Comparison of ENCODE assay signal across 31 cellular contexts in genomic region chr21:43207868-43208267, GRCh38. TPM values are rescaled to one million over a fixed set of nuclear protein-coding genes. Genes with fewer than 3 reads are reported as not detected.
DNase-seq lines count a peak whose midpoint lies in the region; ATAC-seq and TF ChIP-seq lines count a peak whose summit lies in the region.
"Had no signal": no experiment of that assay in that cellular context is flagged by ENCODE, and none has a peak within 500 bp of the region (broad histone marks: within the 10 kb centered on the region; RNA-seq: fewer than 3 reads in every experiment).

No MANE protein-coding gene starts in this region.

- H3K4me2 ChIP-seq in neuronal stem cell (ENCODE audit: insufficient read depth, low read length, poor library complexity, severe bottlenecking): no peak overlapping the region

- no peak overlapping the region for H3K4me3 Mint-ChIP-seq in MCF 10A (ENCODE audit: unreplicated experiment)
- H3K4me3 Mint-ChIP-seq: activated naive CD4-positive, alpha-beta T cell treated with anti-CD3 and anti-CD28 coated beads, Interleukin-2, amount 10 ng/mL, durations not matched to agents 7 days and 5 days; effector memory CD8-positive, alpha-beta T cell; stimulated activated effector memory CD8-positive, alpha-beta T cell treated with anti-CD3 and anti-CD28 coated beads, Interleukin-12 subunit alpha, Interleukin-12 subunit beta, amount 100 ng/mL, for 72 hours; T-helper 1 cell treated with Interleukin-12 subunit alpha and Interleukin-12 subunit beta and Interleukin-4 antibody, amounts not matched to agents 30 μg/mL and 1 μg/mL, for 36 hours had no signal

- H4K8ac ChIP-seq in neuronal stem cell (ENCODE audit: low read depth, low read length): peak overlapping the region; percentile 3

- H3K4ac ChIP-seq in neuronal stem cell (ENCODE audit: low read length): no peak overlapping the region

- BruUV-seq in MCF 10A (replicated peaks; lab: Mats Ljungman, UMichigan): no TSS peak

- POLR2A ChIA-PET in MCF 10A (lab: Yijun Ruan, JAX): interaction anchor here (1.3 kb wide), 1 partner anchor 10 kb away, joined by 3 read pairs; no protein-coding TSS in a partner anchor

- H3K9me3 ChIP-seq in breast epithelium (no peaks in the 10 kb centered on the region), neuronal stem cell (replicated peaks in 1 of 2; ENCODE audit: control insufficient read depth in 2 of 2, insufficient read depth in 1 of 2, low read depth in 1 of 2, low read length in 2 of 2) (peaks cover 0 to 4% of the 10 kb centered on the region in 2 donors), upper lobe of right lung (no peaks in the 10 kb centered on the region)
- H3K9me3 ChIP-seq: BE2C had no signal

- H2BK5ac ChIP-seq in neuronal stem cell (ENCODE audit: low read length): no peak overlapping the region

- ATAC-seq in upper lobe of right lung (no peak), GM18517 (IDR thresholded peaks at IDR 0.05; ENCODE audit: unreplicated experiment) (no peak), GM18867 (IDR thresholded peaks at IDR 0.05; ENCODE audit: unreplicated experiment) (no peak)
- ATAC-seq: effector memory CD8-positive, alpha-beta T cell; HepG2; left colon; stimulated activated effector memory CD8-positive, alpha-beta T cell treated with anti-CD3 and anti-CD28 coated beads, Interleukin-12 subunit alpha, Interleukin-12 subunit beta, amount 100 ng/mL, for 72 hours had no signal

- H3K27me3 ChIP-seq in breast epithelium: no peaks in the 10 kb centered on the region
- H3K27me3 ChIP-seq in neuronal stem cell (ENCODE audit: control insufficient read depth in 3 of 3, insufficient read depth in 3 of 3, low read depth in 1 of 3, low read length in 3 of 3): no peaks in the 10 kb centered on the region
- H3K27me3 ChIP-seq in upper lobe of right lung: no peaks in the 10 kb centered on the region
- H3K27me3 ChIP-seq: BE2C had no signal

- no peaks in the 10 kb centered on the region for H3K27me3 Mint-ChIP-seq in MCF 10A (ENCODE audit: insufficient read depth, unreplicated experiment)

- DNase-seq in breast epithelium (ENCODE audit: low spot score in 2 of 2) (peak; percentile 15 to 38), MCF 10A (ENCODE audit: unreplicated experiment) (no peak), coronary artery (ENCODE audit: low spot score) (peak; percentile 55), neuronal stem cell (ENCODE audit: low spot score) (no peak), upper lobe of right lung (peak; percentile 35), HuH-7.5 (ENCODE audit: low spot score) (no peak)
- DNase-seq: activated CD4-positive, alpha-beta T cell treated with anti-CD3 and anti-CD28 coated beads for 1 hour; activated naive CD4-positive, alpha-beta T cell treated with anti-CD3 and anti-CD28 coated beads, Interleukin-2, amount 10 ng/mL, durations not matched to agents 7 days and 5 days; BE2C; effector memory CD8-positive, alpha-beta T cell; GDM1; H7; mesenchymal stem cell; naive B cell; occipital lobe; stimulated activated CD4-positive, alpha-beta T cell treated with anti-CD3 and anti-CD28 coated beads, Interleukin-4, amount 100 ng/mL, for 24 hours had no signal

- H2BK120ac ChIP-seq in neuronal stem cell (ENCODE audit: low read depth, low read length): no peak overlapping the region

- no peaks in the 10 kb centered on the region for H3K4me1 Mint-ChIP-seq in MCF 10A (ENCODE audit: insufficient read depth, unreplicated experiment)
- H3K4me1 Mint-ChIP-seq: activated naive CD4-positive, alpha-beta T cell treated with anti-CD3 and anti-CD28 coated beads, Interleukin-2, amount 10 ng/mL, durations not matched to agents 7 days and 5 days; stimulated activated effector memory CD8-positive, alpha-beta T cell treated with anti-CD3 and anti-CD28 coated beads, Interleukin-12 subunit alpha, Interleukin-12 subunit beta, amount 100 ng/mL, for 72 hours had no signal

- WGBS in neuronal stem cell (ENCODE audit: extremely low coverage in 2 of 2, insufficient read length in 2 of 2, insufficient replicate concordance in 1 of 2), 2 donors: no CpG with 5 or more reads among the region's 6 CpGs

- H3K36me3 ChIP-seq in breast epithelium (no peaks in the 10 kb centered on the region), neuronal stem cell (replicated peaks in 1 of 2; ENCODE audit: control insufficient read depth in 2 of 2, insufficient read depth in 2 of 2, low read length in 2 of 2) (no peaks in the 10 kb centered on the region), upper lobe of right lung (no peaks in the 10 kb centered on the region)
- H3K36me3 ChIP-seq: BE2C had no signal

- H3K9me3 Mint-ChIP-seq in MCF 10A (ENCODE audit: unreplicated experiment): no peaks in the 10 kb centered on the region
- H3K9me3 Mint-ChIP-seq: effector memory CD8-positive, alpha-beta T cell; stimulated activated effector memory CD8-positive, alpha-beta T cell treated with anti-CD3 and anti-CD28 coated beads, Interleukin-12 subunit alpha, Interleukin-12 subunit beta, amount 100 ng/mL, for 72 hours had no signal

- H3K27ac ChIP-seq in breast epithelium (no peak overlapping the region), coronary artery (no peak overlapping the region), neuronal stem cell (replicated peaks; ENCODE audit: low read length) (no peak overlapping the region), upper lobe of right lung (no peak overlapping the region)
- H3K27ac ChIP-seq: SK-N-MC had no signal

- no peak overlapping the region for H2BK12ac ChIP-seq in neuronal stem cell (ENCODE audit: low read length)

- H3K14ac ChIP-seq in neuronal stem cell (ENCODE audit: low read length): no peak overlapping the region

- CTCF ChIA-PET in MCF 10A (lab: Yijun Ruan, JAX): interaction anchor here (1.1 kb wide), 1 partner anchor 11 kb away, joined by 3 read pairs; no protein-coding TSS in a partner anchor

- H4K91ac ChIP-seq in neuronal stem cell (ENCODE audit: low read depth, low read length, poor library complexity): no peak overlapping the region

- H3K4me1 ChIP-seq in breast epithelium (peaks cover 0 to 12% of the 10 kb centered on the region in 2 donors), neuronal stem cell (ENCODE audit: control insufficient read depth in 2 of 2, insufficient read depth in 1 of 2, low read depth in 1 of 2, low read length in 2 of 2) (no peaks in the 10 kb centered on the region), upper lobe of right lung (peaks cover 8% of the 10 kb centered on the region)
- H3K4me1 ChIP-seq: BE2C had no signal

- no peak overlapping the region for H3K27ac Mint-ChIP-seq in MCF 10A (ENCODE audit: low read depth, unreplicated experiment)
- H3K27ac Mint-ChIP-seq: activated naive CD4-positive, alpha-beta T cell treated with anti-CD3 and anti-CD28 coated beads, Interleukin-2, amount 10 ng/mL, durations not matched to agents 7 days and 5 days; effector memory CD8-positive, alpha-beta T cell; stimulated activated effector memory CD8-positive, alpha-beta T cell treated with anti-CD3 and anti-CD28 coated beads, Interleukin-12 subunit alpha, Interleukin-12 subunit beta, amount 100 ng/mL, for 72 hours; T-helper 1 cell treated with Interleukin-12 subunit alpha and Interleukin-12 subunit beta and Interleukin-4 antibody, amounts not matched to agents 30 μg/mL and 1 μg/mL, for 36 hours had no signal

- peak overlapping the region; percentile 38 for H3K18ac ChIP-seq in neuronal stem cell (ENCODE audit: low read length)

- H2BK15ac ChIP-seq in neuronal stem cell (ENCODE audit: low read length): peak overlapping the region; percentile 59

- H3K36me3 Mint-ChIP-seq in MCF 10A (ENCODE audit: insufficient read depth, unreplicated experiment): no peaks in the 10 kb centered on the region
- H3K36me3 Mint-ChIP-seq: activated naive CD4-positive, alpha-beta T cell treated with anti-CD3 and anti-CD28 coated beads, Interleukin-2, amount 10 ng/mL, durations not matched to agents 7 days and 5 days; stimulated activated effector memory CD8-positive, alpha-beta T cell treated with anti-CD3 and anti-CD28 coated beads, Interleukin-12 subunit alpha, Interleukin-12 subunit beta, amount 100 ng/mL, for 72 hours had no signal

- H3K4me3 ChIP-seq in breast epithelium (no peak overlapping the region), coronary artery (no peak overlapping the region), neuronal stem cell (ENCODE audit: low read length in 2 of 2) (no peak overlapping the region), upper lobe of right lung (no peak overlapping the region)
- H3K4me3 ChIP-seq: SK-N-MC had no signal

- no peak for TF ChIP-seq POLR2A in breast epithelium (IDR thresholded peaks at IDR 0.05)

- H2AFZ ChIP-seq in neuronal stem cell (ENCODE audit: low read length): no peak overlapping the region

- no peaks in the 10 kb centered on the region for H3K79me1 ChIP-seq in neuronal stem cell (ENCODE audit: low read depth, low read length)

- no peak overlapping the region for H3K23ac ChIP-seq in neuronal stem cell (ENCODE audit: low read depth, low read length, poor library complexity)

- no peak for TF ChIP-seq CTCF in breast epithelium (IDR thresholded peaks at IDR 0.05)
- TF ChIP-seq CTCF in MCF 10A (IDR thresholded peaks at IDR 0.05; ENCODE audit: unreplicated experiment): no peak
- TF ChIP-seq CTCF in coronary artery (IDR thresholded peaks at IDR 0.05): no peak
- no peak for TF ChIP-seq CTCF in upper lobe of right lung (IDR thresholded peaks at IDR 0.05)

- H3K9ac ChIP-seq in neuronal stem cell (ENCODE audit: low read depth, low read length, poor library complexity): no peak overlapping the region

- H2AK5ac ChIP-seq in neuronal stem cell (ENCODE audit: low read depth, low read length): no peak overlapping the region

- intact Hi-C loops in breast epithelium (cut with DNase I; ENCODE audit: low total_unique reads): no loop called here
- intact Hi-C loops in MCF 10A (cut with micrococcal nuclease): no loop called here
- intact Hi-C loops in upper lobe of right lung (cut with DNase I): no loop called here

RNA-seq across cellular contexts. Expression of gene CRYAA, which starts 39.1 kb away (rescaled TPM):
- total RNA-seq in breast epithelium (not detected), MCF 10A (2022) (not detected in 2 replicates), upper lobe of right lung (not detected)
- polyA plus RNA-seq in neuronal stem cell (2013, experiment 1 of 2): not detected
- 0.10 TPM for polyA plus RNA-seq in neuronal stem cell (2013, experiment 2 of 2)
- total RNA-seq: activated CD8-positive, alpha-beta memory T cell treated with anti-CD3 and anti-CD28 coated beads for 36 hours; fibroblast of villous mesenchyme; H7; left colon; LHCN-M2; NCI-H460; occipital lobe; renal cortical epithelial cell; RPMI7951; temporal lobe had no signal
- polyA plus RNA-seq: esophagus had no signal

Comparison
In these comparisons a context has a peak if more than half of its experiments do, and no peak if none do; other contexts are left out.
1. DNase-seq: peak in breast epithelium (2 of 2), coronary artery (single experiment) and upper lobe of right lung (single experiment); none in MCF 10A (single experiment), neuronal stem cell (single experiment) and HuH-7.5 (single experiment).